In genomic region chr4:69058410-69059059, GRCh38 we compare ENCODE assay signal across 11 cellular contexts. TPM values are rescaled to one million over a fixed set of nuclear protein-coding genes. Genes with fewer than 3 reads are reported as not detected.
DNase-seq lines count a peak whose midpoint lies in the region; ATAC-seq and TF ChIP-seq lines count a peak whose summit lies in the region.
"Had no signal": no experiment of that assay in that cellular context is flagged by ENCODE, and none has a peak within 500 bp of the region (broad histone marks: within the 10 kb centered on the region; RNA-seq: fewer than 3 reads in every experiment).

No MANE protein-coding gene starts in this region.

- intact Hi-C loops in MCF 10A (cut with micrococcal nuclease) = no loop called here
- intact Hi-C loops in CD14-positive monocyte (cut with micrococcal nuclease) = no loop called here

- H3K9ac ChIP-seq in mesenchymal stem cell (ENCODE audit: low read length) = no peak overlapping the region

- H2AFZ ChIP-seq in GM23338 = peak overlapping the region; percentile 81; the same call in 1 of the 2 replicates
- H2AFZ ChIP-seq in mesenchymal stem cell (ENCODE audit: low read depth, low read length) = no peak overlapping the region

- no peak overlapping the region for H3K14ac ChIP-seq in mesenchymal stem cell (ENCODE audit: low read length in 2 of 2)

- H3K4ac ChIP-seq in mesenchymal stem cell (ENCODE audit: low read depth in 1 of 2, low read length in 2 of 2) = no peak overlapping the region

- H3K4me2 ChIP-seq in GM23338 = peak overlapping the region; percentile 4
- peak overlapping the region; percentile 4 for H3K4me2 ChIP-seq in mesenchymal stem cell (ENCODE audit: low read length, poor library complexity, severe bottlenecking)

- WGBS in mesenchymal stem cell = 87% methylated on average over 6 of the region's 6 CpGs
- 59 to 73% methylated on average over 6 of the region's 6 CpGs for WGBS in upper lobe of left lung, 2 donors

- no peak overlapping the region for H4K91ac ChIP-seq in mesenchymal stem cell (ENCODE audit: low read length)

- H3K36me3 ChIP-seq in GM23338 (ENCODE audit: insufficient read depth) = no peaks in the 10 kb centered on the region
- peaks cover 0 to 19% of the 10 kb centered on the region in 2 experiments for H3K36me3 ChIP-seq in mesenchymal stem cell (ENCODE audit: control insufficient read depth in 1 of 2, insufficient read depth in 2 of 2, low read depth in 1 of 2, low read length in 2 of 2)
- H3K36me3 ChIP-seq in upper lobe of left lung = no peaks in the 10 kb centered on the region
- H3K36me3 ChIP-seq: heart left ventricle had no signal

- H2BK12ac ChIP-seq in mesenchymal stem cell (ENCODE audit: low read length in 2 of 2) = no peak overlapping the region

- no peak for TF ChIP-seq EP300 in upper lobe of left lung (IDR thresholded peaks at IDR 0.05)

- H4K8ac ChIP-seq in mesenchymal stem cell (ENCODE audit: low read length) = no peak overlapping the region

- H3K4me3 ChIP-seq in GM23338 (no peak overlapping the region), mesenchymal stem cell (ENCODE audit: insufficient read depth in 1 of 2, low read depth in 1 of 2, low read length in 2 of 2) (no peak overlapping the region), upper lobe of left lung (no peak overlapping the region)
- H3K4me3 ChIP-seq: heart left ventricle had no signal

- H3K9me2 ChIP-seq in GM23338 (ENCODE audit: insufficient read depth) = no peaks in the 10 kb centered on the region

- H3K23ac ChIP-seq in mesenchymal stem cell (ENCODE audit: low read length in 2 of 2) = no peak overlapping the region

- no peaks in the 10 kb centered on the region for H4K20me1 ChIP-seq in GM23338 (replicated peaks; ENCODE audit: insufficient read depth)

- ATAC-seq in GM23338 (peak; percentile 77), upper lobe of left lung (ENCODE audit: low FRiP score in 2 of 2) (no peak), GM21717 (IDR thresholded peaks at IDR 0.05; ENCODE audit: unreplicated experiment) (no peak)
- ATAC-seq: heart left ventricle had no signal

- H2BK15ac ChIP-seq in mesenchymal stem cell (ENCODE audit: low read depth, poor library complexity, severe bottlenecking) = no peak overlapping the region

- H2BK5ac ChIP-seq in mesenchymal stem cell (ENCODE audit: low read depth, low read length, poor library complexity, severe bottlenecking) = no peak overlapping the region

- H3K27me3 Mint-ChIP-seq in GM23338 (ENCODE audit: insufficient read depth, low read depth, poor library complexity) (peaks cover 1% of the 10 kb centered on the region), MCF 10A (ENCODE audit: insufficient read depth, unreplicated experiment) (no peaks in the 10 kb centered on the region), CD14-positive monocyte (ENCODE audit: low read depth in 3 of 3) (peaks cover 0 to 4% (median 2%) of the 10 kb centered on the region in 3 donors)
- H3K27me3 Mint-ChIP-seq: CD8-positive, alpha-beta memory T cell had no signal

- H3K79me1 ChIP-seq in mesenchymal stem cell (replicated peaks; ENCODE audit: low read length, poor library complexity, severe bottlenecking) = no peaks in the 10 kb centered on the region

- 0 out of 3 replicates have a peak, but pooled peaks cover 12% of the 10 kb centered on the region for H3K36me3 Mint-ChIP-seq in GM23338 (ENCODE audit: low read depth)
- H3K36me3 Mint-ChIP-seq in MCF 10A (ENCODE audit: insufficient read depth, unreplicated experiment) = no peaks in the 10 kb centered on the region
- no peaks in the 10 kb centered on the region for H3K36me3 Mint-ChIP-seq in CD14-positive monocyte
- H3K36me3 Mint-ChIP-seq: CD8-positive, alpha-beta memory T cell had no signal

- peak overlapping the region; percentile 66 for H3K27ac Mint-ChIP-seq in GM23338
- H3K27ac Mint-ChIP-seq in MCF 10A (ENCODE audit: low read depth, unreplicated experiment) = peak overlapping the region; percentile 2
- H3K27ac Mint-ChIP-seq in CD14-positive monocyte = no peak overlapping the region

- no TSS peak for BruUV-seq in MCF 10A (replicated peaks; lab: Mats Ljungman, UMichigan)

- POLR2A ChIA-PET in MCF 10A (lab: Yijun Ruan, JAX) = no interaction called here

- H3F3A ChIP-seq in GM23338 (replicated peaks; ENCODE audit: low read depth) = no peaks in the 10 kb centered on the region

- no peak overlapping the region; the same call in 2 of the 3 replicates for H3K4me3 Mint-ChIP-seq in GM23338
- H3K4me3 Mint-ChIP-seq in MCF 10A (ENCODE audit: unreplicated experiment) = no peak overlapping the region
- no peak overlapping the region for H3K4me3 Mint-ChIP-seq in CD14-positive monocyte

- H2BK120ac ChIP-seq in mesenchymal stem cell (ENCODE audit: low read depth, low read length) = no peak overlapping the region

- H3K4me1 ChIP-seq in GM23338 (ENCODE audit: insufficient read depth) = peaks cover 21% of the 10 kb centered on the region
- peaks cover 7% of the 10 kb centered on the region for H3K4me1 ChIP-seq in mesenchymal stem cell (ENCODE audit: control insufficient read depth, insufficient read depth, low read depth, low read length)
- H3K4me1 ChIP-seq in upper lobe of left lung = no peaks in the 10 kb centered on the region
- H3K4me1 ChIP-seq: heart left ventricle had no signal

- DNase-seq in GM23338 (ENCODE audit: low spot score) = peak; percentile 19
- no peak for DNase-seq in MCF 10A (ENCODE audit: unreplicated experiment)
- no peak for DNase-seq in mesenchymal stem cell
- DNase-seq in upper lobe of left lung = no peak
- no peak for DNase-seq in COLO829 (ENCODE audit: low spot score)
- DNase-seq in CD14-positive monocyte (ENCODE audit: low spot score) = no peak
- DNase-seq: activated T-cell treated with anti-CD3 and anti-CD28 coated beads, Interleukin-2, amount 50 U/mL, for 1 hour; CD8-positive, alpha-beta memory T cell; heart left ventricle had no signal

- H3K9me3 Mint-ChIP-seq in GM23338 = peaks cover 9% of the 10 kb centered on the region; the same call in 1 of the 3 replicates
- H3K9me3 Mint-ChIP-seq in MCF 10A (ENCODE audit: unreplicated experiment) = peaks cover 1% of the 10 kb centered on the region
- peaks cover 0 to 11% (median 3%) of the 10 kb centered on the region in 7 donors for H3K9me3 Mint-ChIP-seq in CD14-positive monocyte

- no peak for TF ChIP-seq POLR2A in upper lobe of left lung (IDR thresholded peaks at IDR 0.05)

- H3K9me3 ChIP-seq in mesenchymal stem cell (ENCODE audit: control insufficient read depth, low read length) (no peaks in the 10 kb centered on the region), upper lobe of left lung (no peaks in the 10 kb centered on the region)
- H3K9me3 ChIP-seq: heart left ventricle had no signal

- H2AK5ac ChIP-seq in mesenchymal stem cell (ENCODE audit: low read length, severe bottlenecking) = peak overlapping the region; percentile 99

- CTCF ChIA-PET in MCF 10A (lab: Yijun Ruan, JAX) = no interaction called here

- H3K18ac ChIP-seq in mesenchymal stem cell (ENCODE audit: low read depth in 1 of 2, low read length in 2 of 2) = no peak overlapping the region

- H3K4me1 Mint-ChIP-seq in GM23338 (peaks cover 30% of the 10 kb centered on the region), MCF 10A (ENCODE audit: insufficient read depth, unreplicated experiment) (no peaks in the 10 kb centered on the region), CD14-positive monocyte (no peaks in the 10 kb centered on the region)
- H3K4me1 Mint-ChIP-seq: CD8-positive, alpha-beta memory T cell had no signal

- H3K27ac ChIP-seq in GM23338 (ENCODE audit: low read depth) = 0 out of 2 replicates have a peak overlapping the region, but pooled peaks have one; percentile 57
- peak overlapping the region; percentile 95 for H3K27ac ChIP-seq in mesenchymal stem cell (ENCODE audit: low read length, poor library complexity, severe bottlenecking)
- peak overlapping the region in 3 of 4 donors; percentile 6 to 46 (median 46) for H3K27ac ChIP-seq in upper lobe of left lung
- H3K27ac ChIP-seq: heart left ventricle had no signal

- no peaks in the 10 kb centered on the region for H3K27me3 ChIP-seq in GM23338 (ENCODE audit: insufficient read depth)
- no peaks in the 10 kb centered on the region for H3K27me3 ChIP-seq in mesenchymal stem cell (ENCODE audit: control insufficient read depth in 1 of 2, insufficient read depth in 1 of 2, low read length in 2 of 2)
- H3K27me3 ChIP-seq in upper lobe of left lung = no peaks in the 10 kb centered on the region
- H3K27me3 ChIP-seq: heart left ventricle had no signal

- H3K79me2 ChIP-seq in GM23338 (replicated peaks; ENCODE audit: insufficient read depth) = no peaks in the 10 kb centered on the region

- TF ChIP-seq CTCF in GM23338 (conservative IDR thresholded peaks at IDR 0.05; ENCODE audit: low read depth in 2 of 2) (no peak), MCF 10A (IDR thresholded peaks at IDR 0.05; ENCODE audit: unreplicated experiment) (no peak), upper lobe of left lung (IDR thresholded peaks at IDR 0.05) (no peak), CD14-positive monocyte (IDR thresholded peaks at IDR 0.05) (no peak)

TF ChIP-seq in GM23338, 12 proteins besides CTCF, POLR2A, EP300 and RAD21:
- no peak for TF ChIP-seq ETS1 (IDR thresholded peaks at IDR 0.05)
- TF ChIP-seq POLR2AphosphoS5 (IDR thresholded peaks at IDR 0.05; ENCODE audit: low read depth) = no peak

RNA-seq across cellular contexts. Expression of gene UGT2B7, which starts 37.7 kb away (rescaled TPM):
- total RNA-seq in GM23338 (2014; rRNA removed; shearing (Covaris generic)) = not detected in 2 replicates
- not detected in 2 replicates for polyA plus RNA-seq in GM23338 (2016; fragmentation: Nextera tagmentation; extraction: Ambion mirVana)
- not detected in 2 replicates for total RNA-seq in MCF 10A (2022)
- polyA plus RNA-seq in mesenchymal stem cell (2013, experiment 1 of 2) = 0.03 TPM
- 0.04 TPM for polyA plus RNA-seq in mesenchymal stem cell (2013, experiment 2 of 2)
- 1 to 10 TPM in 1 of 6 donors, under 1 TPM in 2, not detected in 3; 0.24 to 1.1 (median 0.30) TPM for total RNA-seq in upper lobe of left lung
- not detected for polyA plus RNA-seq in CD14-positive monocyte
- total RNA-seq: CD8-positive, alpha-beta memory T cell; endothelial cell of umbilical vein; heart left ventricle had no signal
- polyA plus RNA-seq: CD8-positive, alpha-beta memory T cell; endothelial cell of umbilical vein; heart left ventricle had no signal

Comparison
In these comparisons a context has a peak if more than half of its experiments do, and no peak if none do; other contexts are left out.
1. H3K27ac Mint-ChIP-seq: peak in GM23338 (single experiment) and MCF 10A (single experiment); none in CD14-positive monocyte (0 of 7).
2. Peak in every context shown above with its lines, with median percentiles within 50 percentile points of each other: H3K27ac ChIP-seq.